In the genomic region with DNA sequence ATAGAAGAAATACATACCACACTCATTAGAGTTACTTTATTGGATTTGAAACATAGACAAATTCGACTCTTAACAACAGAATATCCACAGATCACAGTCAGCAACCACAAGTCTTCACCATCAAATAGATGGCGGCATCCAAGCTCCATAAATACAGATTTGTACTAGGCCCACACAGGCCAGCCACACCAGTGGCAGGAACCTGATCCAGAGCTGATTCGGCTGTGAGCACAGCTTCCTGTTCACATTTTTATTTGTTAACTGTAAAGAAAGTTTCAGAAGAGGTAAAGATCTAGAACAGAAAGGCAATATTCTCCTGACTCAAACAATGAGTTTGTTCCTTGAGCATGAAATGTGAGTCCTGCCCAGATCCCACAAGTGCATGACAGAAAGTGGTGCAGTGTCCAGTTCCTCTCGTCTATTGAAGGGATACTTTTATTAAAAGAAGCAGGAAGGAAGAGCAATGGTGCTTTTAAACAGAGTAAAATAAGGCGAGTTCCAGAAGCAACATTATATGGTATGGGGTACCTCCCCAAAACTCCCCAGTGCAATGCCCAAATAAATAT, we compare ENCODE assay signal across 10 cellular contexts.
DNase-seq lines count a peak whose midpoint lies in the region; TF ChIP-seq lines count a peak whose summit lies in the region.
"Had no signal": no experiment of that assay in that cellular context is flagged by ENCODE, and none has a peak within 500 bp of the region (broad histone marks: within the 10 kb centered on the region; RNA-seq: fewer than 3 reads in every experiment).

No MANE protein-coding gene starts in this region.

- peaks cover 33% of the 10 kb centered on the region for H3K79me2 ChIP-seq in Karpas-422 (ENCODE audit: low read length)

- no peak overlapping the region for H3K27ac Mint-ChIP-seq in CD4-positive, alpha-beta memory T cell

- H3K27me3 Mint-ChIP-seq in CD4-positive, alpha-beta memory T cell = no peaks in the 10 kb centered on the region

- no peaks in the 10 kb centered on the region for H3K36me3 ChIP-seq in CD4-positive, alpha-beta memory T cell (ENCODE audit: insufficient read depth, low read length)
- no peaks in the 10 kb centered on the region; the same call in 1 of the 2 replicates for H3K36me3 ChIP-seq in Karpas-422 (ENCODE audit: insufficient read depth, low read length)

- H3K36me3 Mint-ChIP-seq in CD4-positive, alpha-beta memory T cell = peaks cover 8 to 14% of the 10 kb centered on the region in 2 donors

- no peaks in the 10 kb centered on the region for H3K27me3 ChIP-seq in CD4-positive, alpha-beta memory T cell (ENCODE audit: insufficient read depth, low read length)
- no peaks in the 10 kb centered on the region for H3K27me3 ChIP-seq in Karpas-422 (ENCODE audit: low read length)
- H3K27me3 ChIP-seq in dorsolateral prefrontal cortex = no peaks in the 10 kb centered on the region

- H3K4me1 ChIP-seq in CD4-positive, alpha-beta memory T cell (ENCODE audit: insufficient read depth, low read length) = peaks cover 51% of the 10 kb centered on the region
- peaks cover 50% of the 10 kb centered on the region for H3K4me1 ChIP-seq in Karpas-422 (ENCODE audit: low read length)

- no peaks in the 10 kb centered on the region for H4K20me1 ChIP-seq in Karpas-422 (ENCODE audit: insufficient read depth, low read depth, low read length)

- no peaks in the 10 kb centered on the region for H3K9me2 ChIP-seq in Karpas-422 (replicated peaks; ENCODE audit: insufficient read depth, low read length)

- H2AFZ ChIP-seq in Karpas-422 (ENCODE audit: low read length) = no peak overlapping the region

- intact Hi-C loops in CD4-positive, alpha-beta memory T cell (cut with micrococcal nuclease) = loop anchor here (2.0 kb wide), 2 partner anchors 13 to 99 kb away; no protein-coding TSS in a partner anchor
- intact Hi-C loops in dorsolateral prefrontal cortex (cut with DNase I) = loop anchor here in 1 of 2 donors (5.0 kb wide), 1 partner anchor 56 kb away; no protein-coding TSS in a partner anchor

- peaks cover 31 to 49% (median 39%) of the 10 kb centered on the region in 4 donors for H3K4me1 Mint-ChIP-seq in CD4-positive, alpha-beta memory T cell

- DNase-seq in CD4-positive, alpha-beta memory T cell = peak in 3 of 5 donors; percentile 15 to 31 (median 25)
- DNase-seq in Karpas-422 (peak; percentile 44), dorsolateral prefrontal cortex (no peak), pons (ENCODE audit: low spot score) (peak; percentile 58), kidney tubule cell (ENCODE audit: low spot score) (no peak), iPS-NIHi11 (ENCODE audit: low spot score) (no peak), OCI-M1 (lab: John Stamatoyannopoulos, UW) (no peak)
- DNase-seq in activated CD8-positive, alpha-beta memory T cell treated with anti-CD3 and anti-CD28 coated beads, Interleukin-2, amount 50 U/mL, for 4 hours = no peak
- DNase-seq: activated CD8-positive, alpha-beta memory T cell treated with anti-CD3 and anti-CD28 coated beads, Interleukin-2, amount 50 U/mL, for 48 hours; nucleus accumbens had no signal

- peak overlapping the region; percentile 77 for H3K9ac ChIP-seq in Karpas-422 (ENCODE audit: low read length)

- peak overlapping the region; percentile 80 for H3K4me2 ChIP-seq in Karpas-422 (ENCODE audit: low read depth, low read length, poor library complexity, severe bottlenecking)

- H3K4me3 Mint-ChIP-seq in CD4-positive, alpha-beta memory T cell = no peak overlapping the region

- CTCF ChIA-PET in CD4-positive, alpha-beta memory T cell (lab: Charles Lee; ENCODE audit: partially characterized antibody) = interaction anchor here (1.1 to 2.0 kb wide), 3 partner anchors 13 to 93 kb away, joined by 3 to 5 read pairs (median 4); no protein-coding TSS in a partner anchor

- POLR2A ChIA-PET in CD4-positive, alpha-beta memory T cell (lab: Charles Lee; ENCODE audit: partially characterized antibody) = interaction anchor here (0.9 to 4.1 kb wide), 3 partner anchors 13 to 102 kb away, joined by 3 to 60 read pairs (median 9); no protein-coding TSS in a partner anchor

- H3K9me3 Mint-ChIP-seq in CD4-positive, alpha-beta memory T cell = no peaks in the 10 kb centered on the region

- no peaks in the 10 kb centered on the region for H3K9me3 ChIP-seq in CD4-positive, alpha-beta memory T cell (ENCODE audit: control insufficient read depth in 1 of 2, low read length in 2 of 2)
- no peaks in the 10 kb centered on the region for H3K9me3 ChIP-seq in Karpas-422 (ENCODE audit: low read length)

- H3K4me3 ChIP-seq in CD4-positive, alpha-beta memory T cell (ENCODE audit: low read length in 2 of 2) = no peak overlapping the region
- H3K4me3 ChIP-seq in Karpas-422 (ENCODE audit: low read length) (peak overlapping the region; percentile 69), dorsolateral prefrontal cortex (peak overlapping the region in 45 of 59 donors; percentile 64 to 93 (median 75))

- H3K27ac ChIP-seq in CD4-positive, alpha-beta memory T cell (ENCODE audit: low read depth, low read length) = peak overlapping the region; percentile 78
- H3K27ac ChIP-seq in Karpas-422 (ENCODE audit: low read length) = peak overlapping the region; percentile 91
- H3K27ac ChIP-seq in dorsolateral prefrontal cortex = peak overlapping the region in 55 of 59 donors; percentile 5 to 98 (median 92)

- TF ChIP-seq CTCF in dorsolateral prefrontal cortex (IDR thresholded peaks at IDR 0.05 in 54 of 56, conservative IDR thresholded peaks at IDR 0.05 in 2 of 56; ENCODE audit: low read depth in 1 of 56, partially characterized antibody in 56 of 56) = no peak

Comparison
In these comparisons a context has a peak if more than half of its experiments do, and no peak if none do; other contexts are left out.
1. DNase-seq: peak in CD4-positive, alpha-beta memory T cell (3 of 5), Karpas-422 (single experiment) and pons (single experiment); none in dorsolateral prefrontal cortex (0 of 10), kidney tubule cell (single experiment), iPS-NIHi11 (single experiment), OCI-M1 (single experiment) and activated CD8-positive, alpha-beta memory T cell treated with anti-CD3 and anti-CD28 coated beads, Interleukin-2, amount 50 U/mL, for 4 hours (single experiment).
2. H3K4me3 ChIP-seq: peak in Karpas-422 (single experiment) and dorsolateral prefrontal cortex (45 of 59); none in CD4-positive, alpha-beta memory T cell (0 of 2).
3. Peak in every context shown above with its lines, with median percentiles within 50 percentile points of each other: H3K27ac ChIP-seq.